In genomic region chr2:204176306-204176705, GRCh38 we compare ENCODE assay signal across 30 cellular contexts.
"Had no signal": no experiment of that assay in that cellular context is flagged by ENCODE, and none has a peak within 500 bp of the region (broad histone marks: within the 10 kb centered on the region; RNA-seq: fewer than 3 reads in every experiment).

No MANE protein-coding gene starts in this region.

- H3K36me3 ChIP-seq: ascending aorta, cardiac muscle cell had no signal

- H3K27ac ChIP-seq: ascending aorta, cardiac muscle cell, VCaP had no signal

- H3K4me1 ChIP-seq: ascending aorta had no signal

- H3K9me3 ChIP-seq: ascending aorta had no signal

- DNase-seq: activated CD4-positive, alpha-beta memory T cell treated with anti-CD3 and anti-CD28 coated beads, Interleukin-2, amount 10 ng/mL, durations not matched to agents 7 days and 5 days; activated CD4-positive, alpha-beta T cell treated with anti-CD3 and anti-CD28 coated beads for 1 hour; activated CD4-positive, alpha-beta T cell treated with anti-CD3 and anti-CD28 coated beads for 36 hours; activated CD4-positive, alpha-beta T cell treated with anti-CD3 and anti-CD28 coated beads for 48 hours; activated CD4-positive, alpha-beta T cell treated with anti-CD3 and anti-CD28 coated beads, Interleukin-2, amount 10 ng/mL, durations not matched to agents 7 days and 5 days; activated CD4-positive, alpha-beta T cell treated with anti-CD3 and anti-CD28 coated beads, Interleukin-2, amount 50 U/mL, for 48 hours; activated CD4-positive, CD25-positive, alpha-beta regulatory T cell; activated CD8-positive, alpha-beta memory T cell treated with anti-CD3 and anti-CD28 coated beads for 24 hours; activated CD8-positive, alpha-beta memory T cell treated with anti-CD3 and anti-CD28 coated beads, Interleukin-2, amount 10 ng/mL, durations not matched to agents 7 days and 5 days; activated CD8-positive, alpha-beta memory T cell treated with anti-CD3 and anti-CD28 coated beads, Interleukin-2, amount 50 U/mL, for 48 hours; activated CD8-positive, alpha-beta T cell treated with anti-CD3 and anti-CD28 coated beads, Interleukin-2, amount 10 ng/mL, durations not matched to agents 7 days and 5 days; activated effector memory CD4-positive, alpha-beta T cell treated with Interleukin-2 at 50 U/mL for 16 hours; activated gamma-delta T cell; activated naive CD4-positive, alpha-beta T cell treated with anti-CD3 and anti-CD28 coated beads, Interleukin-2, amount 10 ng/mL, durations not matched to agents 7 days and 5 days; activated naive CD4-positive, alpha-beta T cell treated with Interleukin-2 at 50 U/mL for 16 hours; activated naive CD8-positive, alpha-beta T cell treated with anti-CD3 and anti-CD28 coated beads, Interleukin-2, amount 10 ng/mL, durations not matched to agents 7 days and 5 days; activated naive CD8-positive, alpha-beta T cell treated with anti-CD3 and anti-CD28 coated beads, Interleukin-2, amount 50 U/mL, for 24 hours; activated T-cell treated with anti-CD3 and anti-CD28 coated beads, Interleukin-2, amount 50 U/mL, for 24 hours; activated T-cell treated with anti-CD3 and anti-CD28 coated beads, Interleukin-2, amount 50 U/mL, for 48 hours; amygdala; anterior cingulate cortex; caudate nucleus; cerebellar nuclear complex; T-helper 2 cell; T-helper 9 cell had no signal

- H3K4me3 ChIP-seq: ascending aorta, cardiac muscle cell had no signal

- H3K27me3 ChIP-seq: ascending aorta, cardiac muscle cell had no signal

- ATAC-seq: activated CD4-positive, alpha-beta T cell treated with anti-CD3 and anti-CD28 coated beads for 36 hours; activated CD4-positive, CD25-positive, alpha-beta regulatory T cell treated with anti-CD3 and anti-CD28 coated beads, Interleukin-2, amount 50 U/mL, for 24 hours; activated CD8-positive, alpha-beta memory T cell treated with anti-CD3 and anti-CD28 coated beads, Interleukin-2, amount 10 ng/mL, durations not matched to agents 7 days and 5 days; activated CD8-positive, alpha-beta T cell treated with anti-CD3 and anti-CD28 coated beads, Interleukin-2, amount 10 ng/mL, durations not matched to agents 7 days and 5 days; activated naive CD8-positive, alpha-beta T cell treated with anti-CD3 and anti-CD28 coated beads, Interleukin-2, amount 50 U/mL, for 24 hours; WTC11 had no signal
